8 cellular contexts compared by ENCODE assay signal in the genomic region with DNA sequence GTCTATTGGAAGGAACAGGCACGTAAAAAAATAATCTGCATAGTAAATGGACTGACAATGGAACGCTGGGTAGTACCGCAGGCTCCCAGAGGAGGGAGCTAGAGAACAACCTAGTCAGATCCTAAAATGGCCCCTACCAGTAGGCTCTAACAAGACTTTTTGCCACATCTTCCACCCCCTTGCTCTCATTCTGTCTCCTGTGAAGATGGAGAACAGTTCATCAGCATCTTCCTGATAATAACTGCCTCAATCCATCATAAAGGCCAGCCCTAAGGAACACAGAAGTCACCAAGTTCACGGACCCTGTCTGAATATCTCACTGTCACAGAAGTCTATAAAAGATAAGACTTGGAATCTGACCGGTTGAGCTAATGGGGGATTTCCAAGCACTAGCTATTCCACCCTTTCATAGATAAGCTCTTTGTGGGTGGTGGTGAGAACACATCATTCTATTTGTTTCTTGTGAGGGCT.
A peak's percentile ranks its signal among the peaks of the same experiment; 100 is the strongest.
DNase-seq lines count a peak whose midpoint lies in the region; ATAC-seq, FAIRE-seq and TF ChIP-seq lines count a peak whose summit lies in the region.

No MANE protein-coding gene starts in this region.

- H3K18ac ChIP-seq in H1 (ENCODE audit: extremely low read depth, low read length): no peak overlapping the region

- H3K27ac ChIP-seq in H1 (ENCODE audit: low read depth, low read length): no peak overlapping the region

- 0 out of 4 replicates have a peak overlapping the region, but pooled peaks of 1 of the 2 experiments have one; percentile 35 for H3K4me2 ChIP-seq in H1 (ENCODE audit: insufficient read depth in 1 of 2, low read depth in 2 of 2, low read length in 2 of 2)

- H3K23me2 ChIP-seq in H1 (ENCODE audit: low read depth, low read length): peaks cover 3% of the 10 kb centered on the region

- H3K4me1 ChIP-seq in H1 (replicated peaks in 1 of 4; ENCODE audit: control insufficient read depth in 3 of 4, insufficient read depth in 4 of 4, low read length in 3 of 4): peaks cover 7 to 10% (median 9%) of the 10 kb centered on the region in 4 experiments; a peak in 6 of 7 replicates

- H3K9me3 ChIP-seq in H1 (ENCODE audit: insufficient read depth in 2 of 2, low read depth in 1 of 2, low read length in 1 of 2): no peaks in the 10 kb centered on the region

- peak overlapping the region; percentile 99 for H2AFZ ChIP-seq in H1 (ENCODE audit: low read length)

- H2BK20ac ChIP-seq in H1 (ENCODE audit: low read length): no peak overlapping the region

- TF ChIP-seq RAD21 in H1 (IDR thresholded peaks at IDR 0.05 in 1 of 2, conservative IDR thresholded peaks at IDR 0.05 in 1 of 2; ENCODE audit: low read depth in 2 of 2, low read length in 2 of 2): peak; percentile 83 to 88

- no peak overlapping the region for H2BK120ac ChIP-seq in H1 (replicated peaks; ENCODE audit: low read depth, low read length)

- H3K79me1 ChIP-seq in H1 (ENCODE audit: low read depth, low read length): no peaks in the 10 kb centered on the region; the same call in 1 of the 2 replicates

- TF ChIP-seq EP300 in H1 (IDR thresholded peaks at IDR 0.05; ENCODE audit: borderline replicate concordance in 1 of 2, low read depth in 2 of 2, low read length in 2 of 2): no peak

- no peak overlapping the region for H4K8ac ChIP-seq in H1 (ENCODE audit: extremely low read depth, insufficient read depth, low read length)

- DNase-seq in AG08396 (ENCODE audit: low spot score) (peak; percentile 53), NCI-H748 treated with DMSO at 0.1 percent for 48 hours (lab: John Stamatoyannopoulos, UW) (peak; percentile 94), H1 (ENCODE audit: low read depth in 1 of 2, low spot score in 2 of 2) (peak; percentile 68 to 95), myocyte (ENCODE audit: low read depth) (peak; percentile 84)
- peak; percentile 22 to 51 for DNase-seq in activated CD4-positive, alpha-beta T cell treated with anti-CD3 and anti-CD28 coated beads, Interleukin-2, amount 50 U/mL, for 24 hours (ENCODE audit: low read depth in 1 of 2, low spot score in 1 of 2)
- DNase-seq in stimulated activated CD8-positive, alpha-beta memory T cell treated with anti-CD3 and anti-CD28 coated beads, Interleukin-7, amount 100 ng/mL, for 1 hour (ENCODE audit: low read depth in 2 of 2): peak; percentile 19 to 26

- H3K36me3 ChIP-seq in H1 (ENCODE audit: control insufficient read depth in 2 of 4, insufficient read depth in 4 of 4, low read length in 3 of 4): no peaks in the 10 kb centered on the region

- no peak overlapping the region for H2BK5ac ChIP-seq in H1 (ENCODE audit: low read depth, low read length)

- TF ChIP-seq POLR2A in H1 (IDR thresholded peaks at IDR 0.05; ENCODE audit: control extremely low read depth in 1 of 2, low read depth in 2 of 2, low read length in 2 of 2): no peak

- no peak overlapping the region for H3K4ac ChIP-seq in H1 (replicated peaks; ENCODE audit: insufficient read length, low read depth, low read length)

- H2BK15ac ChIP-seq in H1 (ENCODE audit: low read length): no peak overlapping the region

- no peak overlapping the region for H3K9ac ChIP-seq in H1 (replicated peaks in 1 of 4; ENCODE audit: extremely low read depth in 1 of 4, low read depth in 3 of 4, low read length in 3 of 4)

- H3K23ac ChIP-seq in H1 (ENCODE audit: insufficient read length): no peak overlapping the region

- peak; percentile 87 for FAIRE-seq in H1 (lab: Jason Lieb, UNC)

- TF ChIP-seq CTCF in H1 (IDR thresholded peaks at IDR 0.05; ENCODE audit: control extremely low read depth in 1 of 3, insufficient read depth in 1 of 3, low read depth in 1 of 3, low read length in 3 of 3): peak; percentile 46 to 95 (median 91)

- CTCF ChIA-PET in H1 (lab: Charles Lee; ENCODE audit: partially characterized antibody): interaction anchor here (0.6 to 7.7 kb wide), 47 partner anchors 9 to 631 kb away, joined by 3 to 121 read pairs (median 6); a partner anchor contains a TSS

- no peak overlapping the region for H2BK12ac ChIP-seq in H1 (ENCODE audit: low read depth, low read length)

- H3K4me3 ChIP-seq in H1 (ENCODE audit: extremely low read depth in 1 of 4, insufficient read depth in 2 of 4, low read depth in 3 of 4, low read length in 4 of 4): no peak overlapping the region

- no peaks in the 10 kb centered on the region for H3K79me2 ChIP-seq in H1 (ENCODE audit: control insufficient read depth in 1 of 2, insufficient read depth in 2 of 2, low read length in 2 of 2)

- H4K5ac ChIP-seq in H1 (ENCODE audit: insufficient read length, low read depth, low read length): no peak overlapping the region

- no peak overlapping the region for H3K56ac ChIP-seq in H1 (replicated peaks; ENCODE audit: insufficient read length, low read depth, low read length)

- H4K91ac ChIP-seq in H1 (replicated peaks; ENCODE audit: insufficient read length, low read length): no peak overlapping the region

- H3K14ac ChIP-seq in H1 (ENCODE audit: insufficient read length): no peak overlapping the region

- H3K27me3 ChIP-seq in H1 (replicated peaks in 1 of 4; ENCODE audit: control insufficient read depth in 3 of 4, extremely low read depth in 1 of 4, insufficient read depth in 3 of 4, low read length in 3 of 4): no peaks in the 10 kb centered on the region

- ATAC-seq in GM18520 (IDR thresholded peaks at IDR 0.05; ENCODE audit: unreplicated experiment) (peak; percentile 54), HG03354 (IDR thresholded peaks at IDR 0.05; ENCODE audit: poor library complexity, severe bottlenecking, unreplicated experiment) (peak; percentile 74)

- no peak overlapping the region for H2AK5ac ChIP-seq in H1 (ENCODE audit: low read depth, low read length)

- POLR2A ChIA-PET in H1 (lab: Charles Lee; ENCODE audit: partially characterized antibody): interaction anchor here (1.3 to 1.8 kb wide), 3 partner anchors 128 to 136 kb away, joined by 3 to 7 read pairs (median 4); a partner anchor contains a TSS

- WGBS in H1 (ENCODE audit: extremely low coverage in 1 of 2, insufficient coverage in 1 of 2, insufficient read length in 1 of 2, insufficient replicate concordance in 2 of 2, low coverage in 1 of 2, low lambda C conversion rate in 2 of 2, missing lambda C conversion rate in 1 of 2), 2 experiments: 40% methylated on average over 5 of the region's 5 CpGs; no CpG with 5 or more reads in 1 of the 2 experiments

- H4K20me1 ChIP-seq in H1 (replicated peaks in 1 of 2; ENCODE audit: control insufficient read depth in 1 of 2, insufficient read depth in 2 of 2, low read length in 2 of 2): no peaks in the 10 kb centered on the region

TF ChIP-seq in H1, 55 proteins besides CTCF, POLR2A, EP300 and RAD21:
- TF ChIP-seq CHD1 (IDR thresholded peaks at IDR 0.05; ENCODE audit: low read depth, low read length): no peak
- TF ChIP-seq, protein P1, sequence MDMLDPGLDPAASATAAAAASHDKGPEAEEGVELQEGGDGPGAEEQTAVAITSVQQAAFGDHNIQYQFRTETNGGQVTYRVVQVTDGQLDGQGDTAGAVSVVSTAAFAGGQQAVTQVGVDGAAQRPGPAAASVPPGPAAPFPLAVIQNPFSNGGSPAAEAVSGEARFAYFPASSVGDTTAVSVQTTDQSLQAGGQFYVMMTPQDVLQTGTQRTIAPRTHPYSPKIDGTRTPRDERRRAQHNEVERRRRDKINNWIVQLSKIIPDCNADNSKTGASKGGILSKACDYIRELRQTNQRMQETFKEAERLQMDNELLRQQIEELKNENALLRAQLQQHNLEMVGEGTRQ (IDR thresholded peaks at IDR 0.05; ENCODE audit: low read length): no peak
- TF ChIP-seq EGR1 (IDR thresholded peaks at IDR 0.05; ENCODE audit: borderline replicate concordance, low read depth, low read length): no peak
- TF ChIP-seq CREB1 (IDR thresholded peaks at IDR 0.05): 0 out of 2 replicates have a peak, but pooled peaks have one; percentile 22
- TF ChIP-seq YY1 (IDR thresholded peaks at IDR 0.05; ENCODE audit: low read depth, low read length): peak; percentile 94
- TF ChIP-seq RBBP5 (IDR thresholded peaks at IDR 0.05; ENCODE audit: borderline replicate concordance, low read depth, low read length): no peak
- no peak for TF ChIP-seq CHD2 (IDR thresholded peaks at IDR 0.05; ENCODE audit: low read length)
- TF ChIP-seq ZNF274 (IDR thresholded peaks at IDR 0.05; ENCODE audit: borderline replicate concordance, extremely low read depth, low read length): no peak
- no peak for TF ChIP-seq EZH2 (IDR thresholded peaks at IDR 0.05; ENCODE audit: low read depth, low read length, severe bottlenecking)
- TF ChIP-seq TAF7 (optimal IDR thresholded peaks at IDR 0.05; ENCODE audit: borderline replicate concordance, low read depth, low read length): no peak
- TF ChIP-seq, protein P2, sequence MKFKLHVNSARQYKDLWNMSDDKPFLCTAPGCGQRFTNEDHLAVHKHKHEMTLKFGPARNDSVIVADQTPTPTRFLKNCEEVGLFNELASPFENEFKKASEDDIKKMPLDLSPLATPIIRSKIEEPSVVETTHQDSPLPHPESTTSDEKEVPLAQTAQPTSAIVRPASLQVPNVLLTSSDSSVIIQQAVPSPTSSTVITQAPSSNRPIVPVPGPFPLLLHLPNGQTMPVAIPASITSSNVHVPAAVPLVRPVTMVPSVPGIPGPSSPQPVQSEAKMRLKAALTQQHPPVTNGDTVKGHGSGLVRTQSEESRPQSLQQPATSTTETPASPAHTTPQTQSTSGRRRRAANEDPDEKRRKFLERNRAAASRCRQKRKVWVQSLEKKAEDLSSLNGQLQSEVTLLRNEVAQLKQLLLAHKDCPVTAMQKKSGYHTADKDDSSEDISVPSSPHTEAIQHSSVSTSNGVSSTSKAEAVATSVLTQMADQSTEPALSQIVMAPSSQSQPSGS (IDR thresholded peaks at IDR 0.05; ENCODE audit: low read length): no peak
- no peak for TF ChIP-seq ASH2L (IDR thresholded peaks at IDR 0.05; ENCODE audit: low read length)
- TF ChIP-seq TAF1 (IDR thresholded peaks at IDR 0.05; ENCODE audit: low read depth, low read length): peak; percentile 77
- no peak for TF ChIP-seq KDM1A (IDR thresholded peaks at IDR 0.05; ENCODE audit: borderline replicate concordance, low read length)
- TF ChIP-seq SRF (IDR thresholded peaks at IDR 0.05; ENCODE audit: low read depth, low read length): no peak
- TF ChIP-seq TBP (IDR thresholded peaks at IDR 0.05; ENCODE audit: low read depth, low read length): peak; percentile 24; the same call in 1 of the 2 replicates
- 0 out of 2 replicates have a peak, but pooled peaks have one; percentile 37 for TF ChIP-seq SP4 (IDR thresholded peaks at IDR 0.05; ENCODE audit: low read length)
TF ChIP-seq in H1: peak in this region for 5.

Comparison
In these comparisons a context has a peak if more than half of its experiments do, and no peak if none do; other contexts are left out.
1. DNase-seq: peak in every context shown above with its lines; median percentile 94 in NCI-H748 treated with DMSO at 0.1 percent for 48 hours; 84 in myocyte; 82 in H1; 53 in AG08396; 36 in activated CD4-positive, alpha-beta T cell treated with anti-CD3 and anti-CD28 coated beads, Interleukin-2, amount 50 U/mL, for 24 hours; 22 in stimulated activated CD8-positive, alpha-beta memory T cell treated with anti-CD3 and anti-CD28 coated beads, Interleukin-7, amount 100 ng/mL, for 1 hour.